Comparison of ENCODE assay signal across 9 cellular contexts in the genomic region with DNA sequence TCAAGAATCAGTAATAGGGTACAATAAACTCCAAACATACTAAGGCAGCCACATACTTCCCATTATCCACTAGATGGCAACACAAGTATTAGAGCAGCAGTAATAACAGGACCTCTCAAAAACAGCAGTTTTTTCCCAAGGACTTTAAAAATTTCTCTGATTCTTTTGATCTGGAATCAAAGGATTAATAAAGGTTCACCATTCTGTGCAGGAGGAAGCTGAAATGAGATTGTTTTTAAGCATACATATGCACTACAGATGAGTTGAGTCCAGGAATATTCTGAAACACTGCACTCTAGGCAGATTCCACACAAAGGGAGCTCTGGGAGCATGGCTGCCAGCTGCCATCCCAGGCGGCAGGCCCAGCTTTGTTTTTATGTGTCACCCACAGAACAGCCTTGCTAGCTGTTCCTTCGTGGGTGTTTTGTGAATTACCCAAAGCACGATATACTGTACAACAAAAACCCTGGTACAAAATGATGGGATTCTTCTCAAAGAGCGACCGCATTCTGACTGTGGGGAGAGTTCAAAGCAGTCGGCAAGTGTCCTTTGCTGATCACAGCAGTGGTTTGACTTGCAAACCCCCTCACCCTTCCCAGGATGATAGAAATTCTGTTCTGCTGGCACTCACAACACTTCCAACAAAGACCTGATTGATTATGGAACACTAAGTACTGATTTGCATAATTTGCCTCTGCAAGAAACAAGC.
A peak's percentile ranks its signal among the peaks of the same experiment; 100 is the strongest.
DNase-seq lines count a peak whose midpoint lies in the region; ATAC-seq and TF ChIP-seq lines count a peak whose summit lies in the region.
"Had no signal": no experiment of that assay in that cellular context is flagged by ENCODE, and none has a peak within 500 bp of the region (broad histone marks: within the 10 kb centered on the region; RNA-seq: fewer than 3 reads in every experiment).

No MANE protein-coding gene starts in this region.

- H3K4me1 ChIP-seq in right cardiac atrium (ENCODE audit: control insufficient read depth, insufficient read depth, low read length) (no peaks in the 10 kb centered on the region), suprapubic skin (peaks cover 24% of the 10 kb centered on the region)

- 63% methylated on average over 6 of the region's 6 CpGs for WGBS in right cardiac atrium
- WGBS in suprapubic skin = 51% methylated on average over 6 of the region's 6 CpGs

- ATAC-seq in right cardiac atrium (peak in 1 of 2 donors; percentile 41), GM21825 (IDR thresholded peaks at IDR 0.05; ENCODE audit: unreplicated experiment) (no peak), GM21381 (IDR thresholded peaks at IDR 0.05; ENCODE audit: unreplicated experiment) (no peak)

- peak; percentile 7 for DNase-seq in NCI-H2107 treated with DMSO at 0.1 percent for 48 hours (lab: John Stamatoyannopoulos, UW; ENCODE audit: unreplicated experiment)
- DNase-seq in NCI-H2107 (lab: John Stamatoyannopoulos, UW) = no peak
- DNase-seq in right cardiac atrium = peak in 2 of 3 donors; percentile 46 to 58
- no peak for DNase-seq in suprapubic skin (ENCODE audit: low spot score in 2 of 2)
- DNase-seq in activated CD4-positive, alpha-beta T cell treated with anti-CD3 and anti-CD28 coated beads, Interleukin-2, amount 50 U/mL, for 48 hours = no peak

- TF ChIP-seq EP300 in suprapubic skin (IDR thresholded peaks at IDR 0.05) = no peak

- H3K36me3 ChIP-seq in suprapubic skin = no peaks in the 10 kb centered on the region

- H3K4me3 ChIP-seq in right cardiac atrium (ENCODE audit: low read length) (no peak overlapping the region), suprapubic skin (no peak overlapping the region)
- H3K4me3 ChIP-seq: BLaER1 had no signal

- TF ChIP-seq CTCF in VCaP (conservative IDR thresholded peaks at IDR 0.05) (peak; percentile 77), suprapubic skin (IDR thresholded peaks at IDR 0.05) (no peak)

- intact Hi-C loops in right cardiac atrium (cut with DNase I) = loop anchor here in 3 of 4 donors (10.0 kb wide), 3 partner anchors 394 to 1334 kb away; no protein-coding TSS in a partner anchor

- H3K27me3 ChIP-seq in right cardiac atrium (ENCODE audit: control insufficient read depth, insufficient read depth) = no peaks in the 10 kb centered on the region
- no peaks in the 10 kb centered on the region for H3K27me3 ChIP-seq in suprapubic skin
- H3K27me3 ChIP-seq: BLaER1 had no signal

- H3K9me3 ChIP-seq in right cardiac atrium (ENCODE audit: control insufficient read depth, low read length) (no peaks in the 10 kb centered on the region), suprapubic skin (no peaks in the 10 kb centered on the region)
- H3K9me3 ChIP-seq: BLaER1 had no signal

- H3K27ac ChIP-seq in VCaP (no peak overlapping the region), right cardiac atrium (ENCODE audit: low read length) (no peak overlapping the region), suprapubic skin (peak overlapping the region; percentile 16)
- H3K27ac ChIP-seq: BLaER1 had no signal

- no peak for TF ChIP-seq POLR2A in suprapubic skin (IDR thresholded peaks at IDR 0.05)

Comparison
In these comparisons a context has a peak if more than half of its experiments do, and no peak if none do; other contexts are left out.
1. DNase-seq: peak in NCI-H2107 treated with DMSO at 0.1 percent for 48 hours (single experiment) and right cardiac atrium (2 of 3); none in NCI-H2107 (single experiment), suprapubic skin (0 of 2) and activated CD4-positive, alpha-beta T cell treated with anti-CD3 and anti-CD28 coated beads, Interleukin-2, amount 50 U/mL, for 48 hours (0 of 2).